In the genomic region with DNA sequence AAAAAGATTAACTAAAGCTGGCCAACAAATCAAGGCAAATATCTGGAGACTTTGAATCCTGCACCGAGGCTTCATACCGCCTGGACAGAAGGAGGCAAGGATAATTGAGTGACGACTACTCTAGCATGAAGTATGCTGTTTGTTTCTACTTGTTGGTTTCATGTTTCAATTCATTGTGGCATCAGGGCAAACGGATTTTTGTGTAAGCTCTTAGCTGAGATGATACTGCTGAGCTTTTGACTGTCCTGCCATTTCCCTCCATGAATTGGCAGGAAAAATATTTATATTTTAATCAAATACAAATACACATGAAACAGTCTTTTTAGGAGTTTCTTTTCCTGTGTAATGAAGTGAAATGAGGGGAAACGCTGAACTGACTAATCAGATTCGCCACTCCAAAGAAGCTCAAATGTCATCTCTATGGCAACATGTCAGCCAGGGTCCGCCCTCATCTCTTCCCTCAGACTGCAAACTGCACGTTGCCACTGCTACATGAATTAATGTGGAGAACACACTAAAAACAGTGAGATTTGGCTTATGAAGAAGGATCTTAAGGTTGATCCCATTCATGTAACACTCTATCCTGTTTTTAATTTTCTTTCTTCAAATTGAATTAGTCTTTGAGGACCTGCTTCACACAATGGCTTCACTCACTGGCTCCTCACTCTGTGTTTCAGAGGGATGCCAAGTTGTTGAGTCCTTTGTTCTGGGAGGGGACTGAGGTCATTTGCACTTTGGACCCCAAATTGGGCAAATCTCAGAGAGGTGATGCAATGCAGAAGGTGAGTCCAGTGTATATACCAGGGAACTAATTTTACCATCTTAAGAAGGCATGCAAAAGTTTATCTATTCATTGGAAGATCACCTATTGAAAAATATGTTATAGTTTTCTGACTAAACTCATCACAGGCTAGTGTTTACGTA, we compare ENCODE assay signal across 8 cellular contexts.
DNase-seq lines count a peak whose midpoint lies in the region; ATAC-seq and TF ChIP-seq lines count a peak whose summit lies in the region.

No MANE protein-coding gene starts in this region.

- H3K4me3 ChIP-seq in right lobe of liver = no peak overlapping the region

- no peak for TF ChIP-seq POLR2A in right lobe of liver (IDR thresholded peaks at IDR 0.05)

- H3K27me3 Mint-ChIP-seq in CD14-positive monocyte (ENCODE audit: low read depth in 3 of 3) = peaks cover 0 to under 1% (median 0%) of the 10 kb centered on the region in 3 donors

- intact Hi-C loops in right lobe of liver (cut with DNase I) = no loop called here
- intact Hi-C loops in CD14-positive monocyte (cut with micrococcal nuclease) = no loop called here

- no peaks in the 10 kb centered on the region for H3K9me3 ChIP-seq in right lobe of liver

- no peaks in the 10 kb centered on the region for H3K36me3 ChIP-seq in right lobe of liver

- H3K4me1 ChIP-seq in right lobe of liver = no peaks in the 10 kb centered on the region

- H3K36me3 Mint-ChIP-seq in CD14-positive monocyte = no peaks in the 10 kb centered on the region

- H3K27ac ChIP-seq in right lobe of liver = no peak overlapping the region

- DNase-seq in COLO668 (lab: John Stamatoyannopoulos, UW; ENCODE audit: unreplicated experiment) = peak; percentile 35
- DNase-seq in NCI-H1436 treated with DMSO at 0.1 percent for 48 hours (lab: John Stamatoyannopoulos, UW) = peak; percentile 64
- DNase-seq in amniotic epithelial cell (ENCODE audit: low read depth) = peak; percentile 22
- DNase-seq in right lobe of liver = peak in 1 of 3 donors; percentile 49
- DNase-seq in stimulated activated naive CD8-positive, alpha-beta T cell treated with anti-CD3 and anti-CD28 coated beads, Interleukin-15, Interleukin-2, amounts not matched to agents 100 U/mL and 50 U/mL, for 24 hours = no peak
- no peak for DNase-seq in CD14-positive monocyte (ENCODE audit: low spot score)

- H3K27me3 ChIP-seq in right lobe of liver = no peaks in the 10 kb centered on the region

- ATAC-seq in right lobe of liver (peak; percentile 69 to 90 (median 87)), GM19351 (IDR thresholded peaks at IDR 0.05; ENCODE audit: unreplicated experiment) (no peak), HG03095 (IDR thresholded peaks at IDR 0.05; ENCODE audit: unreplicated experiment) (no peak)
- ATAC-seq in stimulated activated naive CD8-positive, alpha-beta T cell treated with anti-CD3 and anti-CD28 coated beads, Interleukin-15, Interleukin-2, amounts not matched to agents 100 U/mL and 50 U/mL, for 24 hours = no peak

- 35% methylated on average over 9 of the region's 9 CpGs for WGBS in right lobe of liver (ENCODE audit: insufficient coverage, low coverage, low lambda C conversion rate, missing lambda C conversion rate)

- no peaks in the 10 kb centered on the region for H3K4me1 Mint-ChIP-seq in CD14-positive monocyte

- H3K4me3 Mint-ChIP-seq in CD14-positive monocyte = no peak overlapping the region

- TF ChIP-seq CTCF in right lobe of liver (IDR thresholded peaks at IDR 0.05) (no peak), CD14-positive monocyte (IDR thresholded peaks at IDR 0.05) (no peak)

- peak overlapping the region in 1 of 7 donors; percentile 25 for H3K27ac Mint-ChIP-seq in CD14-positive monocyte

- no peaks in the 10 kb centered on the region for H3K9me3 Mint-ChIP-seq in CD14-positive monocyte

Comparison
In these comparisons a context has a peak if more than half of its experiments do, and no peak if none do; other contexts are left out.
1. DNase-seq: peak in COLO668 (single experiment), NCI-H1436 treated with DMSO at 0.1 percent for 48 hours (single experiment) and amniotic epithelial cell (single experiment); none in stimulated activated naive CD8-positive, alpha-beta T cell treated with anti-CD3 and anti-CD28 coated beads, Interleukin-15, Interleukin-2, amounts not matched to agents 100 U/mL and 50 U/mL, for 24 hours (single experiment) and CD14-positive monocyte (single experiment).
2. ATAC-seq: peak in right lobe of liver (4 of 4); none in stimulated activated naive CD8-positive, alpha-beta T cell treated with anti-CD3 and anti-CD28 coated beads, Interleukin-15, Interleukin-2, amounts not matched to agents 100 U/mL and 50 U/mL, for 24 hours (single experiment), GM19351 (single experiment) and HG03095 (single experiment).